ENCODE assay signal across 1 cellular context in the genomic region with DNA sequence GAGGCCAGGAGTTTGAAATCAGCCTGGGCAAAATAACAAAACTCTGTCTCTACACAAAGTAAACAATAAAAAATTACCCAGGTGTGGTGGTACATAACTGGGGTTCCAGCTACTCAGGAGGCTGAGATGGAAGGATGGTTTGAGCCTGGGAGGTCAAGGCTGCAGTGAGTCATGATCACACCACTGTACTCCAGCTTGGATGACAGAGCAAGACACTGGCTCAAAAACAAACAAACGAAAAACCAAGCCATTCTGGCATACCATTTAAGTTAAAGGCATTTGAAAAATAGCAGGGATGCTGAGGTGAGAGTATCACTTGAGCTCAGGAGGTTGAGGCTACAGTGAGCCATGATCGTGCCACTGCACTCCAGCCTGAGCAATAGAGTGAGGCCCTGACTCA.
TF ChIP-seq lines count a peak whose summit lies in the region.

No MANE protein-coding gene starts in this region.

TF ChIP-seq in K562, 482 proteins besides CTCF, POLR2A, EP300 and RAD21 (continued from another document):
- TF ChIP-seq, protein P1, sequence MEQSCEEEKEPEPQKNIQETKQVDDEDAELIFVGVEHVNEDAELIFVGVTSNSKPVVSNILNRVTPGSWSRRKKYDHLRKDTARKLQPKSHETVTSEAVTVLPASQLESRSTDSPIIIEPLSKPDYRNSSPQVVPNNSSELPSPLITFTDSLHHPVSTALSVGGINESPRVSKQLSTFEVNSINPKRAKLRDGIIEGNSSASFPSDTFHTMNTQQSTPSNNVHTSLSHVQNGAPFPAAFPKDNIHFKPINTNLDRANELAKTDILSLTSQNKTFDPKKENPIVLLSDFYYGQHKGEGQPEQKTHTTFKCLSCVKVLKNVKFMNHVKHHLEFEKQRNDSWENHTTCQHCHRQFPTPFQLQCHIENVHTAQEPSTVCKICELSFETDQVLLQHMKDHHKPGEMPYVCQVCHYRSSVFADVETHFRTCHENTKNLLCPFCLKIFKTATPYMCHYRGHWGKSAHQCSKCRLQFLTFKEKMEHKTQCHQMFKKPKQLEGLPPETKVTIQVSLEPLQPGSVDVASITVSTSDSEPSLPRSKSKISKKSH (CRISPR knock-in tag; IDR thresholded peaks at IDR 0.05), result no peak
- TF ChIP-seq NCOA4 (IDR thresholded peaks at IDR 0.05; ENCODE audit: partially characterized antibody) (no peak), ZNF324 (CRISPR knock-in tag; IDR thresholded peaks at IDR 0.05) (peak; percentile 66)
- TF ChIP-seq, protein P2, sequence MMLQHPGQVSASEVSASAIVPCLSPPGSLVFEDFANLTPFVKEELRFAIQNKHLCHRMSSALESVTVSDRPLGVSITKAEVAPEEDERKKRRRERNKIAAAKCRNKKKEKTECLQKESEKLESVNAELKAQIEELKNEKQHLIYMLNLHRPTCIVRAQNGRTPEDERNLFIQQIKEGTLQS (IDR thresholded peaks at IDR 0.05), result peak; percentile 63
- TF ChIP-seq, protein P2 (CRISPR knock-in tag; conservative IDR thresholded peaks at IDR 0.05), result no peak
